23 cellular contexts compared by ENCODE assay signal in the genomic region with DNA sequence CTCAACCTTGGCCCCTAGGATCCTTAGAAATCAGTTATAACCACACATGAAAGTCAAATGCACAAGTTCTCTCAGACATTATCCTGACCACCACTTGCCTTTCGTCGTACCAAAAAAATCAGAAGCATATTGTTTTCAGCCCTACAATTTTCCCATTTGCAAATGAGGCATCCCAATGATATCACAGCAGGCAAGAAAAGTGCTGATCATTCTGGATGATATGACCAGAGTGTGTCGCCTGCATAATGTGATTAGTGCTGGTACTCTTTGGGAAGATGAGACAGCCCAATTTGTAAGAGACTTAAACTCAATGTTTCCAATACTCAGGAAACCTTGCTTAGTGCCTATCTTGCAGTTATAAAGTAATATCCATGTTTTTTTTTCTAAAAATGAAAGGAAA.
"Had no signal": no experiment of that assay in that cellular context is flagged by ENCODE, and none has a peak within 500 bp of the region (broad histone marks: within the 10 kb centered on the region; RNA-seq: fewer than 3 reads in every experiment).

No MANE protein-coding gene starts in this region.

- ATAC-seq: natural killer cell; right lobe of liver; stimulated activated memory B cell treated with anti-CD40 and anti-IgM and Interleukin-4, amounts not matched to agents 10 μg/mL and 1 μg/mL and 100 μg/mL, for 72 hours; stimulated activated naive CD8-positive, alpha-beta T cell treated with anti-CD3 and anti-CD28 coated beads, Interleukin-15, amount 100 ng/mL, for 72 hours had no signal

- H3K9ac ChIP-seq: neural progenitor cell had no signal

- H3K4me3 ChIP-seq: left ventricle myocardium inferior, lung, neural progenitor cell, ovary, right atrium auricular region, right lobe of liver, smooth muscle cell, tibial nerve, uterus had no signal

- DNase-seq: islet precursor cell; left ventricle myocardium inferior; mesendoderm; naive B cell; natural killer cell; nephron progenitor cell; ovary; right lobe of liver; stimulated activated CD4-positive, alpha-beta T cell treated with anti-CD3 and anti-CD28 coated beads, Interleukin-1b, Interleukin-23, amount 100 ng/mL, for 48 hours; stimulated activated CD4-positive, alpha-beta T cell treated with anti-CD3 and anti-CD28 coated beads, Interleukin-2, amount 100 ng/mL, for 48 hours; stimulated activated CD4-positive, alpha-beta T cell treated with anti-CD3 and anti-CD28 coated beads, Interleukin-4, amount 100 ng/mL, for 4 hours; stimulated activated CD8-positive, alpha-beta memory T cell treated with anti-CD3 and anti-CD28 coated beads, Interleukin-4, amount 100 ng/mL, for 48 hours; stimulated activated naive CD4-positive, alpha-beta T cell treated with Interleukin-2 at 50 U/mL for 16 hours; stimulated activated naive CD8-positive, alpha-beta T cell treated with anti-CD3 and anti-CD28 coated beads, Interleukin-15, amount 100 ng/mL, for 72 hours; substantia nigra; uterus had no signal

- H3K4me2 ChIP-seq: neural progenitor cell, smooth muscle cell had no signal

- H3K27me3 ChIP-seq: neural progenitor cell, neutrophil, ovary, right atrium auricular region, right lobe of liver, tibial nerve, uterus had no signal

- H2AFZ ChIP-seq: neural progenitor cell had no signal

- H3K4me1 ChIP-seq: left ventricle myocardium inferior, right atrium auricular region, right lobe of liver, uterus had no signal

- H3K36me3 ChIP-seq: left ventricle myocardium inferior, neural progenitor cell, neutrophil, ovary, right atrium auricular region, right lobe of liver, tibial nerve, uterus had no signal

- H3K27ac ChIP-seq: left ventricle myocardium inferior, neural progenitor cell, neutrophil, ovary, right atrium auricular region, right lobe of liver, uterus had no signal

- H3K9me3 ChIP-seq: left ventricle myocardium inferior, neutrophil, ovary, right atrium auricular region, right lobe of liver, tibial nerve, uterus had no signal
